ENCODE assay signal across 27 cellular contexts in genomic region chr16:71242601-71243000, GRCh38.
"Had no signal": no experiment of that assay in that cellular context is flagged by ENCODE, and none has a peak within 500 bp of the region (broad histone marks: within the 10 kb centered on the region; RNA-seq: fewer than 3 reads in every experiment).

No MANE protein-coding gene starts in this region.

- H3K4me3 ChIP-seq: neural progenitor cell, ovary, psoas muscle, right lobe of liver, sigmoid colon, smooth muscle cell, spleen, suprapubic skin, testis, tibial artery, transverse colon, upper lobe of right lung, uterus had no signal

- H3K79me2 ChIP-seq: parathyroid adenoma had no signal

- H2AFZ ChIP-seq: neural progenitor cell, parathyroid adenoma had no signal

- H3K4me1 ChIP-seq: neural progenitor cell, parathyroid adenoma, psoas muscle, right lobe of liver, sigmoid colon, spleen, suprapubic skin, testis, tibial artery, transverse colon, upper lobe of right lung, uterus had no signal

- H3K27me3 ChIP-seq: neural progenitor cell, ovary, right lobe of liver, sigmoid colon, spleen, suprapubic skin, testis, tibial artery, transverse colon, upper lobe of right lung, uterus had no signal

- H3K36me3 ChIP-seq: neural progenitor cell, ovary, right lobe of liver, sigmoid colon, spleen, suprapubic skin, tibial artery, transverse colon, upper lobe of right lung had no signal

- H3K4me2 ChIP-seq: neural progenitor cell, smooth muscle cell had no signal

- H3K9ac ChIP-seq: neural progenitor cell, parathyroid adenoma had no signal

- H3K9me3 ChIP-seq: ovary, psoas muscle, right lobe of liver, sigmoid colon, spleen, suprapubic skin, testis, tibial artery, transverse colon, upper lobe of right lung, uterus had no signal

- H3K27ac ChIP-seq: neural progenitor cell, ovary, parathyroid adenoma, psoas muscle, right lobe of liver, sigmoid colon, spleen, suprapubic skin, testis, tibial artery, transverse colon, upper lobe of right lung, uterus had no signal

- DNase-seq: natural killer cell; occipital lobe; ovary; posterior cingulate gyrus; psoas muscle; right cardiac atrium; right lobe of liver; sigmoid colon; spleen; stimulated activated CD4-positive, alpha-beta T cell treated with anti-CD3 and anti-CD28 coated beads, Interleukin-12 subunit alpha, Interleukin-12 subunit beta, amount 100 ng/mL, for 4 hours; stimulated activated CD4-positive, alpha-beta T cell treated with anti-CD3 and anti-CD28 coated beads, Interleukin-1b, Interleukin-23, amount 100 ng/mL, for 48 hours; stimulated activated CD4-positive, alpha-beta T cell treated with anti-CD3 and anti-CD28 coated beads, Interleukin-4, amount 100 ng/mL, for 1 hour; stimulated activated CD4-positive, alpha-beta T cell treated with anti-CD3 and anti-CD28 coated beads, Interleukin-4, amount 100 ng/mL, for 4 hours; stimulated activated CD8-positive, alpha-beta memory T cell treated with anti-CD3 and anti-CD28 coated beads, Interleukin-4, amount 100 ng/mL, for 48 hours; stimulated activated naive CD4-positive, alpha-beta T cell; stimulated activated naive CD8-positive, alpha-beta T cell treated with anti-CD3 and anti-CD28 coated beads, Interleukin-15, amount 100 ng/mL, for 72 hours; stimulated activated naive CD8-positive, alpha-beta T cell treated with anti-CD3 and anti-CD28 coated beads, Interleukin-15, Interleukin-2, amounts not matched to agents 100 U/mL and 50 U/mL, for 24 hours; substantia nigra; testis; tibial artery; transverse colon; upper lobe of right lung; uterus had no signal
